Comparison of ENCODE assay signal across 24 cellular contexts in genomic region chr16:55830658-55831294, GRCh38. TPM values are rescaled to one million over a fixed set of nuclear protein-coding genes. Genes with fewer than 3 reads are reported as not detected.
"Had no signal": no experiment of that assay in that cellular context is flagged by ENCODE, and none has a peak within 500 bp of the region (broad histone marks: within the 10 kb centered on the region; RNA-seq: fewer than 3 reads in every experiment).

No MANE protein-coding gene starts in this region.

- H3K27ac ChIP-seq: PC-9, VCaP had no signal

- H3K27ac Mint-ChIP-seq: activated CD4-positive, alpha-beta memory T cell treated with anti-CD3 and anti-CD28 coated beads for 36 hours; activated CD4-positive, alpha-beta T cell treated with anti-CD3 and anti-CD28 coated beads, Interleukin-2, amount 10 ng/mL, durations not matched to agents 7 days and 5 days; activated naive CD8-positive, alpha-beta T cell; activated T-cell treated with anti-CD3 and anti-CD28 coated beads, Interleukin-2, amount 50 U/mL, for 72 hours; activated T-helper 2 cell treated with anti-CD3 and anti-CD28 coated beads, Interferon-gamma antibody, Interleukin-2, Interleukin-4, amounts not matched to agents 10 μg/mL and 5 μg/mL and 100 μg/mL, durations not matched to agents 14 hours and 24 hours and 36 hours; T-cell had no signal

- H3K36me3 Mint-ChIP-seq: activated CD4-positive, alpha-beta memory T cell treated with anti-CD3 and anti-CD28 coated beads for 36 hours; activated naive CD8-positive, alpha-beta T cell; brain; T-cell had no signal

- H3K4me1 Mint-ChIP-seq: activated CD4-positive, alpha-beta T cell treated with anti-CD3 and anti-CD28 coated beads, Interleukin-2, amount 10 ng/mL, durations not matched to agents 7 days and 5 days; central memory CD8-positive, alpha-beta T cell; T-cell had no signal

- H3K4me3 ChIP-seq: MG63, PC-9 had no signal

- H3K9me3 ChIP-seq: MG63 had no signal

- H3K27me3 Mint-ChIP-seq: activated CD4-positive, alpha-beta T cell treated with anti-CD3 and anti-CD28 coated beads, Interleukin-2, amount 10 ng/mL, durations not matched to agents 7 days and 5 days had no signal

- H3K36me3 ChIP-seq: MG63 had no signal

- H3K9me3 Mint-ChIP-seq: activated CD4-positive, alpha-beta memory T cell treated with anti-CD3 and anti-CD28 coated beads for 36 hours; activated CD4-positive, alpha-beta T cell treated with anti-CD3 and anti-CD28 coated beads, Interleukin-2, amount 10 ng/mL, durations not matched to agents 7 days and 5 days; activated T-cell treated with anti-CD3 and anti-CD28 coated beads, Interleukin-2, amount 50 U/mL, for 72 hours; activated T-helper 2 cell treated with anti-CD3 and anti-CD28 coated beads, Interferon-gamma antibody, Interleukin-2, Interleukin-4, amounts not matched to agents 10 μg/mL and 5 μg/mL and 100 μg/mL, durations not matched to agents 14 hours and 24 hours and 36 hours; brain; central memory CD8-positive, alpha-beta T cell; T-cell had no signal

- ATAC-seq: activated T-cell treated with anti-CD3 and anti-CD28 coated beads, Interleukin-2, amount 50 U/mL, for 72 hours; T-cell had no signal

- H3K4me3 Mint-ChIP-seq: activated CD4-positive, alpha-beta memory T cell treated with anti-CD3 and anti-CD28 coated beads for 36 hours; activated CD4-positive, alpha-beta T cell treated with anti-CD3 and anti-CD28 coated beads, Interleukin-2, amount 10 ng/mL, durations not matched to agents 7 days and 5 days; activated naive CD8-positive, alpha-beta T cell; activated T-cell treated with anti-CD3 and anti-CD28 coated beads, Interleukin-2, amount 50 U/mL, for 72 hours; brain; central memory CD8-positive, alpha-beta T cell; T-cell had no signal

- DNase-seq: activated CD4-positive, alpha-beta memory T cell treated with anti-CD3 and anti-CD28 coated beads for 36 hours; activated CD4-positive, alpha-beta T cell treated with anti-CD3 and anti-CD28 coated beads, Interleukin-2, amount 10 ng/mL, durations not matched to agents 7 days and 5 days; activated CD4-positive, CD25-positive, alpha-beta regulatory T cell; activated CD8-positive, alpha-beta memory T cell treated with anti-CD3 and anti-CD28 coated beads for 24 hours; activated naive CD4-positive, alpha-beta T cell treated with Interleukin-2 at 50 U/mL for 16 hours; activated T-cell treated with anti-CD3 and anti-CD28 coated beads, Interleukin-2, amount 50 U/mL, for 72 hours; amygdala; MG63; MV-4-11; NCI-H1092 treated with DMSO at 0.1 percent for 48 hours; NCI-H1436; NCI-H1694 treated with DMSO at 0.1 percent for 48 hours; NCI-H2029 treated with DMSO at 0.1 percent for 48 hours; NCI-H510A treated with DMSO at 0.1 percent for 48 hours; PC-9; SHP77 treated with DMSO at 0.1 percent for 48 hours; T-cell; T-helper 2 cell had no signal

RNA-seq across cellular contexts. Expression of gene CES1, which starts 2.1 kb away (rescaled TPM):
- total RNA-seq: activated T-cell treated with anti-CD3 and anti-CD28 coated beads, Interleukin-2, amount 50 U/mL, for 72 hours; activated T-helper 2 cell treated with anti-CD3 and anti-CD28 coated beads, Interferon-gamma antibody, Interleukin-2, Interleukin-4, amounts not matched to agents 10 μg/mL and 5 μg/mL and 100 μg/mL, durations not matched to agents 14 hours and 24 hours and 36 hours; astrocyte had no signal

RNA-seq across cellular contexts. Expression of gene CES5A, which starts 44.4 kb away (rescaled TPM):
- total RNA-seq: activated CD4-positive, alpha-beta memory T cell treated with anti-CD3 and anti-CD28 coated beads for 36 hours; activated CD4-positive, alpha-beta T cell treated with anti-CD3 and anti-CD28 coated beads, Interleukin-2, amount 10 ng/mL, durations not matched to agents 7 days and 5 days; activated T-cell treated with anti-CD3 and anti-CD28 coated beads, Interleukin-2, amount 50 U/mL, for 72 hours; activated T-helper 2 cell treated with anti-CD3 and anti-CD28 coated beads, Interferon-gamma antibody, Interleukin-2, Interleukin-4, amounts not matched to agents 10 μg/mL and 5 μg/mL and 100 μg/mL, durations not matched to agents 14 hours and 24 hours and 36 hours; astrocyte; PC-9; T-cell had no signal
